Comparison of ENCODE assay signal across 8 cellular contexts in the genomic region with DNA sequence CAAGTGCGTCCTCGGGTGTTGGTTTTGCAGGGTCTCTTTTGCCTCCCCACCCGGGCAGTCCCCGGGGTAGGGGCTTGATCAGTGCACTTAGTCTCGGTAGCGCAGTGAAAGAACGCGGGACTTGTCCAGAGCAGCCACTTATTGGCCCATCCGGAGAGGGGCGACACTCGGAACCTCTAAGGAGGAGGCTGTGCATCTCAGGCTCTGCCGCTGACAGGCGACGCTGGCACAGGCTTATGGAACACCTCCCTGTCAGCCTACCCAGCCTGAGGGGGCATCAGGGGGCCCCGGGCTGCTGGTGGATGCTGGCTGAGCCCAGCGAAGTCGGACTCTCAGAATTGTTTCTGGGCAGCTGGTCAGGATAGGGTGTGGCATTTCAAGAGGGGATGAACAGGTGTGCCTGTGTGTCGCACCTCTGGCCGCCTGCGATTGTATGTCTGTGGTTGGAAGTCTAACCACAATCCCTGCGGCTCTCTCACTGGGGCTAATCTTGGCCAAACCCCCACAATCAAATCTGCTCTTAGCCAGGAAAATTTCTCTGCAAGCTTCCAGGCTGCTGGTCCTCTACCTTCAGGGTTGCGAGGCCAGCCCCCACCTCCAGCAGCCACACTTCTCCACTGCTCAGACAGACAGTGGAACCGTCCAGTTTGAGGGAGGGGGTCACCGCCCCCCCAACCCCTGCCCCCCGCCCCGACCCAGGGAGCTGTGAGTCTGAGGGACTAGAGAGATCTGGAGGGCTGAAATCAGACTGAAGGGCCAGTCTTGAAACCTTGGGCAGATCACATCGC. TPM values are rescaled to one million over a fixed set of nuclear protein-coding genes. Genes with fewer than 3 reads are reported as not detected.
DNase-seq lines count a peak whose midpoint lies in the region; ATAC-seq and TF ChIP-seq lines count a peak whose summit lies in the region.

No MANE protein-coding gene starts in this region.

- peak; percentile 8 for TF ChIP-seq CTCF in fibroblast of villous mesenchyme (IDR thresholded peaks at IDR 0.05; ENCODE audit: insufficient read depth, low read depth, low read length)
- TF ChIP-seq CTCF in osteoblast (IDR thresholded peaks at IDR 0.05; ENCODE audit: extremely low read depth, low read depth, low read length), result no peak

- peaks cover 34% of the 10 kb centered on the region for H3K79me2 ChIP-seq in osteoblast (ENCODE audit: insufficient read depth, low read length)

- ATAC-seq in HG03354 (IDR thresholded peaks at IDR 0.05; ENCODE audit: poor library complexity, severe bottlenecking, unreplicated experiment), result peak; percentile 39

- no peaks in the 10 kb centered on the region for H3K9me3 ChIP-seq in osteoblast (ENCODE audit: low read depth, low read length)

- peaks cover 31% of the 10 kb centered on the region for H3K4me1 ChIP-seq in osteoblast (ENCODE audit: insufficient read depth, low read length)

- H3K27me3 ChIP-seq in osteoblast (ENCODE audit: insufficient read depth, low read length), result no peaks in the 10 kb centered on the region

- H3K36me3 ChIP-seq in osteoblast (ENCODE audit: insufficient read depth, low read length), result peaks cover 10% of the 10 kb centered on the region

- H2AFZ ChIP-seq in osteoblast (ENCODE audit: low read length), result peak overlapping the region; percentile 65

- H4K20me1 ChIP-seq in osteoblast (ENCODE audit: insufficient read depth, low read length), result peaks cover 3% of the 10 kb centered on the region

- peak; percentile 3 for TF ChIP-seq POLR2A in GM19099 (IDR thresholded peaks at IDR 0.05; ENCODE audit: extremely low read depth, insufficient read length, low read depth)

- H3K4me3 ChIP-seq in fibroblast of villous mesenchyme (ENCODE audit: low read depth, low read length), result peak overlapping the region; percentile 89
- peak overlapping the region; percentile 79 for H3K4me3 ChIP-seq in osteoblast (ENCODE audit: insufficient read depth, low read length)

- peak; percentile 57 for DNase-seq in CMK (ENCODE audit: low read depth)
- DNase-seq in NCI-H748 (lab: John Stamatoyannopoulos, UW; ENCODE audit: unreplicated experiment), result peak; percentile 93
- peak; percentile 41 for DNase-seq in activated T-helper 1 cell treated with Interleukin-2 at 50 U/mL for 16 hours (ENCODE audit: low read depth)
- peak; percentile 73 for DNase-seq in fibroblast of villous mesenchyme (ENCODE audit: low read depth)
- DNase-seq in osteoblast (ENCODE audit: insufficient read length, low spot score, missing footprints), result peak; percentile 95
- DNase-seq in hippocampal formation (lab: John Stamatoyannopoulos, UW), result no peak

- H3K4me2 ChIP-seq in osteoblast (ENCODE audit: insufficient read depth, low read length), result peak overlapping the region; percentile 90

- H3K27ac ChIP-seq in osteoblast (ENCODE audit: low read depth, low read length), result peak overlapping the region; percentile 97

RNA-seq across cellular contexts. Expression of a gene that starts 0.8 kb away (rescaled TPM):
- total RNA-seq in fibroblast of villous mesenchyme (6.8 and 11.2 TPM in 2 replicates), osteoblast (11.9 and 12.4 TPM in 2 replicates)

RNA-seq across cellular contexts. Expression of a gene that starts 21.2 kb away (rescaled TPM):
- 22.5 and 34.5 TPM in 2 replicates for total RNA-seq in fibroblast of villous mesenchyme
- total RNA-seq in osteoblast, result 25.3 and 25.7 TPM in 2 replicates

Comparison
In these comparisons a context has a peak if more than half of its experiments do, and no peak if none do; other contexts are left out.
1. DNase-seq: peak in CMK (single experiment), NCI-H748 (single experiment), activated T-helper 1 cell treated with Interleukin-2 at 50 U/mL for 16 hours (single experiment), fibroblast of villous mesenchyme (single experiment) and osteoblast (single experiment); none in hippocampal formation (0 of 2).